8 cellular contexts compared by ENCODE assay signal in genomic region chr17:37741334-37742113, GRCh38. TPM values are rescaled to one million over a fixed set of nuclear protein-coding genes. Genes with fewer than 3 reads are reported as not detected.
DNase-seq lines count a peak whose midpoint lies in the region; ATAC-seq and TF ChIP-seq lines count a peak whose summit lies in the region.

No MANE protein-coding gene starts in this region.

- no peaks in the 10 kb centered on the region for H4K20me1 ChIP-seq in mammary epithelial cell (ENCODE audit: insufficient read depth, low read length)

- H3K4me3 ChIP-seq in heart right ventricle (peak overlapping the region in 9 of 10 donors; percentile 25 to 52 (median 37)), mammary epithelial cell (replicated peaks in 1 of 3; ENCODE audit: insufficient read depth in 1 of 3, low read depth in 2 of 3, low read length in 3 of 3) (no peak overlapping the region), mesendoderm (ENCODE audit: low read length) (no peak overlapping the region)

- no peak overlapping the region for H3K4ac ChIP-seq in mesendoderm (ENCODE audit: low read depth, low read length)

- H3K27ac ChIP-seq in heart right ventricle = no peak overlapping the region
- no peak overlapping the region for H3K27ac ChIP-seq in mammary epithelial cell (ENCODE audit: insufficient read depth, low read depth, low read length)
- H3K27ac ChIP-seq in mesendoderm (ENCODE audit: low read depth, low read length) = no peak overlapping the region

- in situ Hi-C loops in mammary epithelial cell (cut with MboI; ENCODE audit: low sequenced_read_pairs in 2 of 2) = no loop called here

- H3K36me3 ChIP-seq in heart right ventricle = no peaks in the 10 kb centered on the region
- no peaks in the 10 kb centered on the region for H3K36me3 ChIP-seq in mammary epithelial cell (ENCODE audit: insufficient read depth, low read length)
- no peaks in the 10 kb centered on the region for H3K36me3 ChIP-seq in mesendoderm (ENCODE audit: control insufficient read depth, insufficient read depth, low read length)

- DNase-seq in heart right ventricle (no peak), Right ventricle myocardium inferior (ENCODE audit: missing footprints) (no peak), mammary epithelial cell (no peak), mesendoderm (no peak), type B pancreatic cell (ENCODE audit: extremely low spot score, unreplicated experiment) (no peak), HuH-7 (ENCODE audit: low spot score) (no peak)

- H2BK5ac ChIP-seq in mesendoderm (ENCODE audit: low read length) = no peak overlapping the region

- TF ChIP-seq CTCF in heart right ventricle (IDR thresholded peaks at IDR 0.05) (no peak), mammary epithelial cell (conservative IDR thresholded peaks at IDR 0.05 in 1 of 2, IDR thresholded peaks at IDR 0.05 in 1 of 2; ENCODE audit: extremely low read depth in 1 of 2, insufficient read depth in 1 of 2, low read depth in 1 of 2, low read length in 2 of 2) (no peak), type B pancreatic cell (conservative IDR thresholded peaks at IDR 0.05) (no peak)

- dilution Hi-C loops in mammary epithelial cell (cut with HindIII; ENCODE audit: low sequenced_read_pairs) = no loop called here

- H3K4me1 Mint-ChIP-seq in type B pancreatic cell (ENCODE audit: unreplicated experiment) = no peaks in the 10 kb centered on the region

- H2BK15ac ChIP-seq in mesendoderm (replicated peaks; ENCODE audit: low read depth) = no peak overlapping the region

- no peak overlapping the region for H2AFZ ChIP-seq in mammary epithelial cell (ENCODE audit: low read depth, low read length)

- no peak overlapping the region for H4K5ac ChIP-seq in mesendoderm (ENCODE audit: low read length)

- 12 to 13% methylated on average over 21 of the region's 21 CpGs for WGBS in heart right ventricle, 2 donors
- 12% methylated on average over 20 of the region's 21 CpGs for whole genome bisulfite sequencing in mammary epithelial cell (ENCODE audit: low coverage, missing lambda C conversion rate)
- no CpG with 5 or more reads among the region's 21 CpGs for WGBS in mesendoderm (ENCODE audit: extremely low coverage, insufficient coverage, low lambda C conversion rate)

- H2AK5ac ChIP-seq in mesendoderm (ENCODE audit: low read length) = no peak overlapping the region

- peak overlapping the region; percentile 42 for H3K56ac ChIP-seq in mesendoderm (ENCODE audit: low read length)

- peaks cover 5% of the 10 kb centered on the region for H3K9me3 Mint-ChIP-seq in type B pancreatic cell

- H3K79me1 ChIP-seq in mesendoderm (ENCODE audit: low read length) = no peaks in the 10 kb centered on the region

- H3K36me3 Mint-ChIP-seq in type B pancreatic cell = peaks cover 5% of the 10 kb centered on the region

- H3K27me3 ChIP-seq in heart right ventricle (peaks cover 43 to 100% (median 100%) of the 10 kb centered on the region in 7 donors), mammary epithelial cell (ENCODE audit: insufficient read depth, low read length) (peaks cover 56% of the 10 kb centered on the region), mesendoderm (ENCODE audit: insufficient read depth, low read length, poor library complexity) (peaks cover 55% of the 10 kb centered on the region)

- no peak overlapping the region for H3K9ac ChIP-seq in mammary epithelial cell (ENCODE audit: insufficient read depth, low read length)
- H3K9ac ChIP-seq in mesendoderm (ENCODE audit: low read length) = peak overlapping the region; percentile 75

- H4K8ac ChIP-seq in mesendoderm (ENCODE audit: low read depth, low read length) = no peak overlapping the region

- H3K27me3 Mint-ChIP-seq in type B pancreatic cell = peaks cover 91% of the 10 kb centered on the region

- BruUV-seq in mammary epithelial cell (replicated peaks; lab: Mats Ljungman, UMichigan) = no TSS peak

- H3K23ac ChIP-seq in mesendoderm (ENCODE audit: low read length) = no peak overlapping the region

- no peak overlapping the region for H2BK120ac ChIP-seq in mesendoderm (ENCODE audit: low read depth, low read length)

- H3K4me1 ChIP-seq in heart right ventricle = peaks cover 8 to 42% (median 32%) of the 10 kb centered on the region in 9 donors
- no peaks in the 10 kb centered on the region for H3K4me1 ChIP-seq in mammary epithelial cell (ENCODE audit: insufficient read depth, low read length)
- peaks cover 2% of the 10 kb centered on the region for H3K4me1 ChIP-seq in mesendoderm (ENCODE audit: control insufficient read depth, low read depth, low read length)

- H3K79me2 ChIP-seq in mammary epithelial cell (ENCODE audit: insufficient read depth, low read length) (no peaks in the 10 kb centered on the region), mesendoderm (ENCODE audit: control insufficient read depth, insufficient read depth, low read length) (no peaks in the 10 kb centered on the region)

- ATAC-seq in heart right ventricle (no peak), Right ventricle myocardium inferior (no peak), HG02970 (IDR thresholded peaks at IDR 0.05; ENCODE audit: low FRiP score, unreplicated experiment) (no peak), GM18520 (IDR thresholded peaks at IDR 0.05; ENCODE audit: unreplicated experiment) (no peak)

- CTCF ChIA-PET in mammary epithelial cell (lab: Charles Lee; ENCODE audit: low non-redundant PET) = no interaction called here

- H3K4me2 ChIP-seq in mammary epithelial cell (ENCODE audit: insufficient read depth, low read depth, low read length) = peak overlapping the region; percentile 62
- H3K4me2 ChIP-seq in mesendoderm (ENCODE audit: low read length) = peak overlapping the region; percentile 87

- peak overlapping the region; percentile 89 for H3K4me3 Mint-ChIP-seq in type B pancreatic cell

- H3K9me3 ChIP-seq in heart right ventricle (no peaks in the 10 kb centered on the region), mammary epithelial cell (replicated peaks; ENCODE audit: insufficient read depth, low read length) (no peaks in the 10 kb centered on the region)

- intact Hi-C loops in heart right ventricle (cut with DNase I) (no loop called here), Right ventricle myocardium inferior (cut with DNase I) (no loop called here), mammary epithelial cell (cut with micrococcal nuclease) (no loop called here)

- H3K27ac Mint-ChIP-seq in type B pancreatic cell = peak overlapping the region; percentile 74

- H3K18ac ChIP-seq in mesendoderm (ENCODE audit: low read length) = no peak overlapping the region

RNA-seq across cellular contexts. Expression of gene HNF1B, which starts 3.3 kb away (rescaled TPM):
- total RNA-seq in heart right ventricle (not detected), Right ventricle myocardium inferior (not detected), mammary epithelial cell (not detected), type B pancreatic cell (ENCODE audit: low replicate concordance) (10.6 and 19.0 TPM in 2 replicates)
- polyA plus RNA-seq in heart right ventricle (not detected), mammary epithelial cell (not detected)
- polyA minus RNA-seq in mammary epithelial cell = not detected
- polyA plus RNA-seq in mesendoderm (2013, experiment 1 of 2) = 0.24 TPM
- polyA plus RNA-seq in mesendoderm (2013, experiment 2 of 2) = 0.22 TPM

Comparison
In these comparisons a context has a peak if more than half of its experiments do, and no peak if none do; other contexts are left out.
1. H3K4me3 ChIP-seq: peak in heart right ventricle (9 of 10); none in mammary epithelial cell (0 of 3) and mesendoderm (single experiment).
2. RNA of gene HNF1B, which starts 3.3 kb away (total RNA-seq): 10.6 to 19.0 TPM in type B pancreatic cell; not detected in heart right ventricle, not detected in Right ventricle myocardium inferior (single experiment) and not detected in mammary epithelial cell; every median in the first group is over 10 times any median in the second.